ENCODE assay signal across 38 cellular contexts in the genomic region with DNA sequence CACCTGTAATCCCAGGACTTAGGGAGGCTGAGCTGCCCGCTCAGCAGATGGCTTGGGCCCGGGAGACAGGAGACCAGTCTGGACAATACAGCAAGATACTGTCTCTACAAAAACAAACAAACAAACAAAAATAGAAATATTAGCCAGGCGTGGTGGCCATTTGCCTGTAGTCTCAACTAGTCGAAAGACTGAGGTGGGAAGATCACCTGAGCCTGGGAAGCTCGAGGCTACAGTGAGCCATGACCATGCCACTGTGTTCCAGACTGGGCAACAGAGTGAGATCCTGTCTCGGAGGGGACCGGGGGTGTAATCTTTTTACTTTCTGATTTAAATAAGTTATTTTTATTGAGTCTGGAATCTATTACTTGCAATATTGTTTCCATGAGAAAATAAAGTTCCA.
"Had no signal": no experiment of that assay in that cellular context is flagged by ENCODE, and none has a peak within 500 bp of the region (broad histone marks: within the 10 kb centered on the region; RNA-seq: fewer than 3 reads in every experiment).

No MANE protein-coding gene starts in this region.

- H3K27me3 Mint-ChIP-seq: central memory CD8-positive, alpha-beta T cell had no signal

- DNase-seq: activated CD4-positive, alpha-beta T cell treated with anti-CD3 and anti-CD28 coated beads for 1 hour; activated CD4-positive, alpha-beta T cell treated with anti-CD3 and anti-CD28 coated beads for 48 hours; activated CD4-positive, alpha-beta T cell treated with anti-CD3 and anti-CD28 coated beads, Interleukin-2, amount 50 U/mL, for 4 hours; activated CD4-positive, CD25-positive, alpha-beta regulatory T cell; activated CD8-positive, alpha-beta T cell treated with anti-CD3 and anti-CD28 coated beads, Interleukin-2, amount 10 ng/mL, durations not matched to agents 7 days and 5 days; activated gamma-delta T cell; activated naive CD4-positive, alpha-beta T cell treated with Interleukin-2 at 50 U/mL for 16 hours; activated naive CD8-positive, alpha-beta T cell treated with anti-CD3 and anti-CD28 coated beads, Interleukin-2, amount 10 ng/mL, durations not matched to agents 7 days and 5 days; activated T-cell treated with anti-CD3 and anti-CD28 coated beads, Interleukin-2, amount 50 U/mL, for 24 hours; amygdala; IMR-90; Karpas-422; NCI-H1048; NCI-H1105 treated with DMSO at 0.1 percent for 48 hours; NCI-H1436; NCI-H1694; NCI-H1930; NCI-H2107; NCI-H2171 treated with DMSO at 0.1 percent for 48 hours; NCI-H2227 treated with DMSO at 0.1 percent for 48 hours; NCI-H446; NCI-H510A treated with DMSO at 0.1 percent for 48 hours; NCI-H526 treated with DMSO at 0.1 percent for 48 hours; NCI-H774; PC-3; Peyer's patch; SIG-M5; T-cell; T-helper 17 cell had no signal

- H3K9me3 Mint-ChIP-seq: activated naive CD4-positive, alpha-beta T cell treated with anti-CD3 and anti-CD28 coated beads, Interleukin-2, amount 50 U/mL, for 24 hours; activated naive CD8-positive, alpha-beta T cell treated with anti-CD3 and anti-CD28 coated beads, Interleukin-2, amount 10 ng/mL, durations not matched to agents 7 days and 5 days; activated T-cell treated with anti-CD3 and anti-CD28 coated beads, Interleukin-2, amount 50 U/mL, for 24 hours; activated T-helper 2 cell treated with anti-CD3 and anti-CD28 coated beads, Interferon-gamma antibody, Interleukin-2, Interleukin-4, amounts not matched to agents 10 μg/mL and 5 μg/mL and 100 μg/mL, durations not matched to agents 14 hours and 24 hours and 36 hours; central memory CD8-positive, alpha-beta T cell; T-cell had no signal

- ATAC-seq: activated CD8-positive, alpha-beta T cell treated with anti-CD3 and anti-CD28 coated beads, Interleukin-2, amount 10 ng/mL, durations not matched to agents 7 days and 5 days; K562; PC-3; SK-N-SH treated with all-trans-retinoic acid at 6 μM for 48 hours; T-cell; T-helper 17 cell had no signal

- H3K4me3 Mint-ChIP-seq: activated CD8-positive, alpha-beta T cell treated with anti-CD3 and anti-CD28 coated beads, Interleukin-2, amount 10 ng/mL, durations not matched to agents 7 days and 5 days; activated naive CD4-positive, alpha-beta T cell treated with anti-CD3 and anti-CD28 coated beads, Interleukin-2, amount 50 U/mL, for 24 hours; activated naive CD8-positive, alpha-beta T cell treated with anti-CD3 and anti-CD28 coated beads, Interleukin-2, amount 10 ng/mL, durations not matched to agents 7 days and 5 days; activated T-cell treated with anti-CD3 and anti-CD28 coated beads, Interleukin-2, amount 50 U/mL, for 24 hours; central memory CD8-positive, alpha-beta T cell; T-cell; T-helper 17 cell had no signal

- H3K36me3 Mint-ChIP-seq: activated naive CD4-positive, alpha-beta T cell treated with anti-CD3 and anti-CD28 coated beads, Interleukin-2, amount 50 U/mL, for 24 hours; activated naive CD8-positive, alpha-beta T cell treated with anti-CD3 and anti-CD28 coated beads, Interleukin-2, amount 10 ng/mL, durations not matched to agents 7 days and 5 days; T-cell had no signal

- H3K4me1 Mint-ChIP-seq: activated naive CD4-positive, alpha-beta T cell treated with anti-CD3 and anti-CD28 coated beads, Interleukin-2, amount 50 U/mL, for 24 hours; central memory CD8-positive, alpha-beta T cell; T-helper 17 cell had no signal

- FAIRE-seq: K562 had no signal

- H3K9me3 ChIP-seq: ascending aorta, Peyer's patch had no signal

- H3K27me3 ChIP-seq: ascending aorta, cardiac muscle cell, Peyer's patch had no signal

- H3K27ac Mint-ChIP-seq: activated CD8-positive, alpha-beta T cell treated with anti-CD3 and anti-CD28 coated beads, Interleukin-2, amount 10 ng/mL, durations not matched to agents 7 days and 5 days; activated naive CD4-positive, alpha-beta T cell treated with anti-CD3 and anti-CD28 coated beads, Interleukin-2, amount 50 U/mL, for 24 hours; activated naive CD8-positive, alpha-beta T cell treated with anti-CD3 and anti-CD28 coated beads, Interleukin-2, amount 10 ng/mL, durations not matched to agents 7 days and 5 days; activated T-cell treated with anti-CD3 and anti-CD28 coated beads, Interleukin-2, amount 50 U/mL, for 24 hours; activated T-helper 2 cell treated with anti-CD3 and anti-CD28 coated beads, Interferon-gamma antibody, Interleukin-2, Interleukin-4, amounts not matched to agents 10 μg/mL and 5 μg/mL and 100 μg/mL, durations not matched to agents 14 hours and 24 hours and 36 hours; T-cell; T-helper 17 cell had no signal

- H3K36me3 ChIP-seq: ascending aorta, cardiac muscle cell, Peyer's patch had no signal

- H3K27ac ChIP-seq: ascending aorta, RWPE1, VCaP had no signal

- H3K4me3 ChIP-seq: cardiac muscle cell, K562 had no signal
